ENCODE assay signal across 11 cellular contexts in the genomic region with DNA sequence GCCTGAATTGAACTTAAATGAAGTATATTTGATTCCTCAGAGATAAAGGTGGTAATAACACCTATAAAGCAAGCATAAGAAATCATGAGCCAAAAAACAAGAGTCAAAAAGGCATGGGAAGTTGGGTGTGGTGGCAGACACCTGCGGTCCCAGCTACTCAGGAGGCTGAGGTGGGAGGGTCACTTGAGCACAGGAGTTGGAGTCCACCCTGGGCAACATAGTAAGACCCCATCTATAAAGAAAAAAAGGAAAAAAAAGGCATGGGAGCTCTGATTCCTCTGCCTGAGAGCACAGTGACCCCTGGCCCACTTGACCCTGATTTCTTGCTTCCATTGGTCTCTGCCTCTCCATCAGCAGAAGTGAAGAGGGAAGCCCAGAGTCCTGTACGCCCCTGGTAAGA. TPM values are rescaled to one million over a fixed set of nuclear protein-coding genes. Genes with fewer than 3 reads are reported as not detected.
"Had no signal": no experiment of that assay in that cellular context is flagged by ENCODE, and none has a peak within 500 bp of the region (broad histone marks: within the 10 kb centered on the region; RNA-seq: fewer than 3 reads in every experiment).

No MANE protein-coding gene starts in this region.

- DNase-seq: GM23248, GOT3, H7, H9, HCEC 1CT, HFFc6 had no signal

- ATAC-seq: GM23338, HCT116 had no signal

- H2AFZ ChIP-seq: GM23248, GM23338 had no signal

- H3K27ac Mint-ChIP-seq: GM23338, H9, HFFc6 had no signal

- H3K9me3 ChIP-seq: HAP-1 had no signal

- H3K4me1 Mint-ChIP-seq: GM23338 had no signal

- H3K27ac ChIP-seq: GM23248 had no signal

- H3K36me3 ChIP-seq: HAP-1 had no signal

- H3K4me1 ChIP-seq: HAP-1 had no signal

- H3K4me3 Mint-ChIP-seq: GM23338, HFFc6 had no signal

- H3K9ac ChIP-seq: GM23248 had no signal

- H3K4me3 ChIP-seq: GM23248, GM23338, HAP-1 had no signal

- H3K4me2 ChIP-seq: GM23338 had no signal

RNA-seq across cellular contexts. Expression of a gene that starts 40.3 kb away (rescaled TPM):
- total RNA-seq: GM23248, GM23338, H1, H4, H7, H9, HFFc6 had no signal
